In genomic region chr20:61693055-61693600, GRCh38 we compare ENCODE assay signal across 1 cellular context.
TF ChIP-seq lines count a peak whose summit lies in the region.

No MANE protein-coding gene starts in this region.

TF ChIP-seq in IMR-90, 13 proteins besides CTCF, POLR2A, EP300 and RAD21:
- TF ChIP-seq RCOR1 (IDR thresholded peaks at IDR 0.05; ENCODE audit: insufficient replicate concordance, low read length) (no peak), NFE2L2 (IDR thresholded peaks at IDR 0.05; ENCODE audit: low read depth, low read length) (no peak), BHLHE40 (IDR thresholded peaks at IDR 0.05; ENCODE audit: low read depth, low read length) (no peak), RFX5 (IDR thresholded peaks at IDR 0.05; ENCODE audit: low read depth, low read length) (no peak)
